Comparison of ENCODE assay signal across 22 cellular contexts in the genomic region with DNA sequence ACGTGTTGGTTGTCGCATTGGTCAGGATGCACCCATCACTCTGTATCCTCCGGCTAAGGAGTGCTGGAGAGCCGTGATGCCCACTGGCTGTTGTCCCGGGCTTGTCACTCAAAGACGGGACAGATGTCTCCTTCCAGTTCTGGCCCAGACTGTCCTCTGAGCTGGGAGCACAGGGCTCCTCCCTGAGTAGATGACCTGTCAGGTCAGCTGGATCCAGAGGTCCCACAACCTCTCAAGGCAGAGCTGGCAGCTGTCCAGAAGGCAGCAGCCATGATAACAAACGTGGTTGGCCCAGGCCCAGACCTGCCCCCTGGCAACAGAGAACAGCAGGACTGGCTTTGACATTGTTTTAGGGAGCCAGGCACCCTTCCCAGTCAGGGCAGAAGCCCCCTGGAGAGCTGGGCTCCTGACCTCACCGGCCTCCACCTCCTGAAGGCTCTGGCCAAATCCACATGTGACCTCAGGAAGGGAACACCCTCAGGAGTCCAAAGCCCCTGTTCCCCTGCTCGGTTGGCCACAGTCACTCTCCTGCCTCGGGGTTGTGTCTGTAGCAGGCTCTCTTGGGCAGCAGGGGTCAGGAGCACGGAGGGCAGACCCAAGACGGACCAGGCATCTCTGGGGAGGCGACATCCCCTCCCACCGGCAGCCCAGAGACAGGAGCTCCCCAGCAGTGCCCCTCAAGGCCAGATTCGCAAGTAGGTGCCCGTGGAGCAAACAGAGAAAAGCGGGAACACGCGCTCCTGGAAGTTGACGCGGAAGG. TPM values are rescaled to one million over a fixed set of nuclear protein-coding genes. Genes with fewer than 3 reads are reported as not detected.
"Had no signal": no experiment of that assay in that cellular context is flagged by ENCODE, and none has a peak within 500 bp of the region (broad histone marks: within the 10 kb centered on the region; RNA-seq: fewer than 3 reads in every experiment).

No MANE protein-coding gene starts in this region.

- H3K4me3 Mint-ChIP-seq: activated CD4-positive, alpha-beta memory T cell treated with anti-CD3 and anti-CD28 coated beads for 36 hours; activated CD4-positive, alpha-beta T cell treated with anti-CD3 and anti-CD28 coated beads for 36 hours; activated T-cell treated with anti-CD3 and anti-CD28 coated beads, Interleukin-2, amount 50 U/mL, for 24 hours; stimulated activated naive CD8-positive, alpha-beta T cell treated with anti-CD3 and anti-CD28 coated beads, Interleukin-15, Interleukin-2, amounts not matched to agents 100 ng/mL and 50 ng/mL, for 24 hours had no signal

- H3K27ac Mint-ChIP-seq: activated CD4-positive, alpha-beta memory T cell treated with anti-CD3 and anti-CD28 coated beads for 36 hours; activated CD4-positive, alpha-beta T cell treated with anti-CD3 and anti-CD28 coated beads for 36 hours; activated T-cell treated with anti-CD3 and anti-CD28 coated beads, Interleukin-2, amount 50 U/mL, for 24 hours; natural killer cell treated with Interleukin-12 subunit alpha and Interleukin-12 subunit beta and Interleukin-15 and Interleukin-18, amount 100 ng/mL, for 72 hours; stimulated activated naive CD8-positive, alpha-beta T cell treated with anti-CD3 and anti-CD28 coated beads, Interleukin-15, Interleukin-2, amounts not matched to agents 100 ng/mL and 50 ng/mL, for 24 hours; type B pancreatic cell had no signal

- H3K27me3 ChIP-seq: left lung, suprapubic skin had no signal

- H3K9me3 ChIP-seq: left lung, suprapubic skin had no signal

- DNase-seq: activated CD4-positive, alpha-beta memory T cell treated with anti-CD3 and anti-CD28 coated beads for 36 hours; activated CD4-positive, alpha-beta T cell treated with anti-CD3 and anti-CD28 coated beads for 36 hours; activated naive CD4-positive, alpha-beta T cell treated with anti-CD3 and anti-CD28 coated beads, Interleukin-2, amount 50 U/mL, for 16 hours; activated T-cell treated with anti-CD3 and anti-CD28 coated beads, Interleukin-2, amount 50 U/mL, for 24 hours; hippocampal formation; nucleus accumbens; small intestine had no signal

- ATAC-seq: activated CD4-positive, alpha-beta T cell treated with anti-CD3 and anti-CD28 coated beads for 36 hours; left lung; natural killer cell treated with Interleukin-12 subunit alpha and Interleukin-12 subunit beta and Interleukin-15 and Interleukin-18, amount 100 ng/mL, for 72 hours; right cardiac atrium had no signal

- H3K27me3 Mint-ChIP-seq: activated CD4-positive, alpha-beta T cell treated with anti-CD3 and anti-CD28 coated beads for 36 hours; activated T-cell treated with anti-CD3 and anti-CD28 coated beads, Interleukin-2, amount 50 U/mL, for 24 hours had no signal

- H3K36me3 Mint-ChIP-seq: natural killer cell treated with Interleukin-12 subunit alpha and Interleukin-12 subunit beta and Interleukin-15 and Interleukin-18, amount 100 ng/mL, for 72 hours had no signal

- H3K4me3 ChIP-seq: cardiac muscle cell, left lung, suprapubic skin had no signal

- H3K36me3 ChIP-seq: cardiac muscle cell, left lung had no signal

- H3K27ac ChIP-seq: cardiac muscle cell, left lung, suprapubic skin, VCaP had no signal

- H3K9me3 Mint-ChIP-seq: activated CD4-positive, alpha-beta memory T cell treated with anti-CD3 and anti-CD28 coated beads for 36 hours; activated T-cell treated with anti-CD3 and anti-CD28 coated beads, Interleukin-2, amount 50 U/mL, for 24 hours; natural killer cell treated with Interleukin-12 subunit alpha and Interleukin-12 subunit beta and Interleukin-15 and Interleukin-18, amount 100 ng/mL, for 72 hours; stimulated activated naive CD8-positive, alpha-beta T cell treated with anti-CD3 and anti-CD28 coated beads, Interleukin-15, Interleukin-2, amounts not matched to agents 100 ng/mL and 50 ng/mL, for 24 hours; type B pancreatic cell had no signal

RNA-seq across cellular contexts. Expression of gene OR2V2, which starts 47.3 kb away (rescaled TPM):
- total RNA-seq: activated CD4-positive, alpha-beta memory T cell treated with anti-CD3 and anti-CD28 coated beads for 36 hours; activated CD4-positive, alpha-beta T cell treated with anti-CD3 and anti-CD28 coated beads for 36 hours; cardiac muscle cell; glomerular endothelial cell; left lung; mesenteric fat pad; natural killer cell treated with Interleukin-12 subunit alpha and Interleukin-12 subunit beta and Interleukin-15 and Interleukin-18, amount 100 ng/mL, for 72 hours; posterior vena cava; right cardiac atrium; suprapubic skin; T-helper 1 cell treated with Interleukin-12 subunit alpha and Interleukin-12 subunit beta and Interleukin-4 antibody, amounts not matched to agents 30 ng/mL and 1 ng/mL, for 36 hours had no signal
- polyA plus RNA-seq: adipose tissue, cardiac muscle cell, esophagus, keratinocyte, right cardiac atrium, small intestine had no signal
